Comparison of ENCODE assay signal across 31 cellular contexts in genomic region chr14:54125109-54125508, GRCh38.
"Had no signal": no experiment of that assay in that cellular context is flagged by ENCODE, and none has a peak within 500 bp of the region (broad histone marks: within the 10 kb centered on the region; RNA-seq: fewer than 3 reads in every experiment).

No MANE protein-coding gene starts in this region.

- H3K9me3 ChIP-seq: ascending aorta, body of pancreas, breast epithelium had no signal

- H3K27me3 ChIP-seq: ascending aorta, body of pancreas, breast epithelium, cardiac muscle cell had no signal

- H3K4me1 ChIP-seq: body of pancreas, breast epithelium had no signal

- H3K36me3 ChIP-seq: ascending aorta, brain microvascular endothelial cell, breast epithelium, cardiac muscle cell had no signal

- DNase-seq: activated effector memory CD4-positive, alpha-beta T cell treated with anti-CD3 and anti-CD28 coated beads, Interleukin-2, amount 50 U/mL, for 16 hours; activated effector memory CD4-positive, alpha-beta T cell treated with Interleukin-2 at 50 U/mL for 16 hours; activated gamma-delta T cell; activated gamma-delta T cell treated with Interleukin-2 at 50 U/mL for 16 hours; activated naive CD4-positive, alpha-beta T cell; activated naive CD4-positive, alpha-beta T cell treated with anti-CD3 and anti-CD28 coated beads for 36 hours; activated naive CD4-positive, alpha-beta T cell treated with anti-CD3 and anti-CD28 coated beads, Interleukin-2, amount 10 ng/mL, durations not matched to agents 7 days and 5 days; activated naive CD4-positive, alpha-beta T cell treated with anti-CD3 and anti-CD28 coated beads, Interleukin-2, amount 50 U/mL, for 16 hours; activated naive CD4-positive, alpha-beta T cell treated with Interleukin-2 at 50 U/mL for 16 hours; activated naive CD8-positive, alpha-beta T cell treated with anti-CD3 and anti-CD28 coated beads for 36 hours; activated naive CD8-positive, alpha-beta T cell treated with anti-CD3 and anti-CD28 coated beads, Interleukin-2, amount 10 ng/mL, durations not matched to agents 7 days and 5 days; activated naive CD8-positive, alpha-beta T cell treated with anti-CD3 and anti-CD28 coated beads, Interleukin-2, amount 50 U/mL, for 24 hours; activated T-cell treated with anti-CD3 and anti-CD28 coated beads, Interleukin-2, amount 50 U/mL, for 1 hour; activated T-cell treated with anti-CD3 and anti-CD28 coated beads, Interleukin-2, amount 50 U/mL, for 24 hours; activated T-cell treated with anti-CD3 and anti-CD28 coated beads, Interleukin-2, amount 50 U/mL, for 4 hours; activated T-cell treated with anti-CD3 and anti-CD28 coated beads, Interleukin-2, amount 50 U/mL, for 48 hours; activated T-cell treated with anti-CD3 and anti-CD28 coated beads, Interleukin-2, amount 50 U/mL, for 72 hours; amniotic stem cell; amygdala; anterior cingulate cortex; aorta; body of pancreas; brain microvascular endothelial cell; caudate nucleus; central memory CD4-positive, alpha-beta T cell; cerebellar nuclear complex had no signal

- H3K4me3 ChIP-seq: ascending aorta, body of pancreas, breast epithelium, cardiac muscle cell had no signal

- ATAC-seq: activated naive CD4-positive, alpha-beta T cell treated with anti-CD3 and anti-CD28 coated beads, Interleukin-2, amount 50 U/mL, for 72 hours; activated naive CD8-positive, alpha-beta T cell treated with anti-CD3 and anti-CD28 coated beads, Interleukin-2, amount 50 U/mL, for 24 hours; activated T-cell treated with anti-CD3 and anti-CD28 coated beads, Interleukin-2, amount 50 U/mL, for 4 hours; activated T-cell treated with anti-CD3 and anti-CD28 coated beads, Interleukin-2, amount 50 U/mL, for 72 hours; activated T-helper 17 cell treated with anti-CD3 and anti-CD28 coated beads, Interleukin-2, amount 50 U/mL, for 72 hours; body of pancreas had no signal

- H3K27ac ChIP-seq: ascending aorta, body of pancreas, brain microvascular endothelial cell, breast epithelium, cardiac muscle cell had no signal
